Comparison of ENCODE assay signal across 12 cellular contexts in genomic region chr5:11048760-11049159, GRCh38.
DNase-seq lines count a peak whose midpoint lies in the region; ATAC-seq and TF ChIP-seq lines count a peak whose summit lies in the region.
"Had no signal": no experiment of that assay in that cellular context is flagged by ENCODE, and none has a peak within 500 bp of the region (broad histone marks: within the 10 kb centered on the region; RNA-seq: fewer than 3 reads in every experiment).

No MANE protein-coding gene starts in this region.

- H3F3A ChIP-seq in DOHH2 (ENCODE audit: control insufficient read depth, insufficient read depth) (no peaks in the 10 kb centered on the region), OCI-LY1 (ENCODE audit: insufficient read depth, low read length) (no peaks in the 10 kb centered on the region)

- H3K27me3 ChIP-seq in DOHH2 (ENCODE audit: control insufficient read depth, low read length), result 0 out of 2 replicates have a peak, but pooled peaks cover 2% of the 10 kb centered on the region
- no peaks in the 10 kb centered on the region for H3K27me3 ChIP-seq in OCI-LY1 (ENCODE audit: insufficient read depth, low read length)
- peaks cover 0 to 8% (median 0%) of the 10 kb centered on the region in 4 donors for H3K27me3 ChIP-seq in esophagus muscularis mucosa

- H3K27ac ChIP-seq in DOHH2 (ENCODE audit: low read depth, low read length), result no peak overlapping the region
- H3K27ac ChIP-seq in OCI-LY1 (ENCODE audit: low read depth, low read length, poor library complexity, severe bottlenecking), result no peak overlapping the region
- H3K27ac ChIP-seq in esophagus muscularis mucosa (replicated peaks in 1 of 4), result no peak overlapping the region
- no peak overlapping the region for H3K27ac ChIP-seq in RWPE1

- TF ChIP-seq CTCF in DOHH2 (IDR thresholded peaks at IDR 0.05; ENCODE audit: low read depth, low read length, poor library complexity, severe bottlenecking) (peak; percentile 25), OCI-LY1 (IDR thresholded peaks at IDR 0.05; ENCODE audit: low read length) (peak; percentile 31; the same call in 1 of the 2 replicates), esophagus muscularis mucosa (IDR thresholded peaks at IDR 0.05) (no peak), RWPE1 (conservative IDR thresholded peaks at IDR 0.05; ENCODE audit: low read depth) (no peak)

- H3K9me3 ChIP-seq in DOHH2 (ENCODE audit: control insufficient read depth, insufficient read depth, low read length), result no peaks in the 10 kb centered on the region
- H3K9me3 ChIP-seq in OCI-LY1 (ENCODE audit: low read length), result no peaks in the 10 kb centered on the region
- no peaks in the 10 kb centered on the region for H3K9me3 ChIP-seq in esophagus muscularis mucosa

- H3K4me1 ChIP-seq in DOHH2 (ENCODE audit: control insufficient read depth, low read length) (no peaks in the 10 kb centered on the region), OCI-LY1 (ENCODE audit: insufficient read depth, low read length, severe bottlenecking) (no peaks in the 10 kb centered on the region), esophagus muscularis mucosa (no peaks in the 10 kb centered on the region)

- POLR2A ChIA-PET in RWPE1 (lab: Yijun Ruan, JAX; ENCODE audit: low non-redundant PET), result no interaction called here

- 78% methylated on average over 4 of the region's 4 CpGs for WGBS in esophagus muscularis mucosa

- TF ChIP-seq EP300 in esophagus muscularis mucosa (IDR thresholded peaks at IDR 0.05), result no peak

- CTCF ChIA-PET in RWPE1 (lab: Yijun Ruan, JAX), result interaction anchor here (0.5 kb wide), 1 partner anchor 138 kb away, joined by 3 read pairs; no protein-coding TSS in a partner anchor

- peak; percentile 55 for DNase-seq in esophagus muscularis mucosa (ENCODE audit: extremely low spot score)
- no peak for DNase-seq in activated CD8-positive, alpha-beta memory T cell treated with anti-CD3 and anti-CD28 coated beads, Interleukin-2, amount 50 U/mL, for 48 hours
- no peak for DNase-seq in RWPE1 (ENCODE audit: low spot score)
- DNase-seq: activated naive CD4-positive, alpha-beta T cell treated with anti-CD3 and anti-CD28 coated beads, Interleukin-2, amount 10 ng/mL, durations not matched to agents 7 days and 5 days; CD8-positive, alpha-beta T cell; central memory CD4-positive, alpha-beta T cell; NCI-H2107 had no signal

- H3K4me2 ChIP-seq in DOHH2 (ENCODE audit: low read length) (no peak overlapping the region), OCI-LY1 (ENCODE audit: low read length) (no peak overlapping the region)

- no peak for TF ChIP-seq POLR2A in esophagus muscularis mucosa (IDR thresholded peaks at IDR 0.05; ENCODE audit: low read depth)

- no peaks in the 10 kb centered on the region for H3K79me2 ChIP-seq in DOHH2 (ENCODE audit: control insufficient read depth, low read length)
- no peaks in the 10 kb centered on the region for H3K79me2 ChIP-seq in OCI-LY1 (ENCODE audit: insufficient read depth, low read length)

- H3K36me3 ChIP-seq in DOHH2 (ENCODE audit: control insufficient read depth, low read length) (no peaks in the 10 kb centered on the region), OCI-LY1 (ENCODE audit: insufficient read depth, low read length) (no peaks in the 10 kb centered on the region), esophagus muscularis mucosa (no peaks in the 10 kb centered on the region)

- H4K20me1 ChIP-seq in DOHH2 (ENCODE audit: control insufficient read depth, insufficient read depth, low read depth, low read length) (no peaks in the 10 kb centered on the region), OCI-LY1 (ENCODE audit: insufficient read depth, low read length) (no peaks in the 10 kb centered on the region)

- H2AFZ ChIP-seq in OCI-LY1 (ENCODE audit: low read length), result no peak overlapping the region

- intact Hi-C loops in esophagus muscularis mucosa (cut with DNase I), result no loop called here

- H3K9me2 ChIP-seq in DOHH2 (replicated peaks; ENCODE audit: control insufficient read depth, low read length) (no peaks in the 10 kb centered on the region), OCI-LY1 (ENCODE audit: low read depth, low read length) (no peaks in the 10 kb centered on the region)

- ATAC-seq in GM18868 (IDR thresholded peaks at IDR 0.05; ENCODE audit: unreplicated experiment) (peak; percentile 50), HG03045 (IDR thresholded peaks at IDR 0.05; ENCODE audit: unreplicated experiment) (no peak), HG03432 (IDR thresholded peaks at IDR 0.05; ENCODE audit: unreplicated experiment) (no peak)
- ATAC-seq: CD8-positive, alpha-beta T cell had no signal

- H3K9ac ChIP-seq in OCI-LY1 (ENCODE audit: low read length), result no peak overlapping the region

- H3K4me3 ChIP-seq in DOHH2 (ENCODE audit: low read length) (no peak overlapping the region), OCI-LY1 (ENCODE audit: low read depth, low read length, poor library complexity, severe bottlenecking) (no peak overlapping the region), esophagus muscularis mucosa (no peak overlapping the region)

Comparison
In these comparisons a context has a peak if more than half of its experiments do, and no peak if none do; other contexts are left out.
1. CTCF ChIP-seq: peak in DOHH2 (single experiment) and OCI-LY1 (single experiment); none in esophagus muscularis mucosa (0 of 3) and RWPE1 (single experiment).